24 cellular contexts compared by ENCODE assay signal in genomic region chr21:39047046-39047445, GRCh38.
DNase-seq lines count a peak whose midpoint lies in the region; FAIRE-seq and TF ChIP-seq lines count a peak whose summit lies in the region.
"Had no signal": no experiment of that assay in that cellular context is flagged by ENCODE, and none has a peak within 500 bp of the region (broad histone marks: within the 10 kb centered on the region; RNA-seq: fewer than 3 reads in every experiment).

No MANE protein-coding gene starts in this region.

- POLR2A ChIA-PET in RWPE1 (lab: Yijun Ruan, JAX; ENCODE audit: low non-redundant PET): no interaction called here

- H2AFZ ChIP-seq in keratinocyte (ENCODE audit: control insufficient read depth, low read length): no peak overlapping the region
- H2AFZ ChIP-seq in trophoblast cell (ENCODE audit: insufficient read depth, low read length, poor library complexity): no peak overlapping the region
- H2AFZ ChIP-seq: GM23248, PC-9 had no signal

- H3K4me3 ChIP-seq in endodermal cell (ENCODE audit: low read length) (no peak overlapping the region), keratinocyte (ENCODE audit: control insufficient read depth in 2 of 3, extremely low read depth in 1 of 3, insufficient read depth in 2 of 3, low read depth in 1 of 3, low read length in 3 of 3) (no peak overlapping the region), spleen (no peak overlapping the region), kidney (ENCODE audit: low read length in 2 of 2) (no peak overlapping the region), trophoblast cell (ENCODE audit: low read depth, low read length) (no peak overlapping the region)
- H3K4me3 ChIP-seq: GM23248, HAP-1, PC-9 had no signal

- H3K18ac ChIP-seq in trophoblast cell (ENCODE audit: low read length): no peak overlapping the region

- H3K27ac Mint-ChIP-seq in endodermal cell: no peak overlapping the region
- H3K27ac Mint-ChIP-seq in T-helper 2 cell treated with Interferon-gamma antibody and Interleukin-4, amounts not matched to agents 5 μg/mL and 100 μg/mL, for 36 hours: no peak overlapping the region
- H3K27ac Mint-ChIP-seq: CD4-positive, CD25-positive, alpha-beta regulatory T cell had no signal

- WGBS in endodermal cell (ENCODE audit: insufficient coverage in 1 of 2, insufficient read length in 1 of 2), 2 experiments: 92 to 100% methylated on average over 1 to 2 of the region's 3 CpGs
- whole genome bisulfite sequencing in spleen, 5 donors: 89 to 94% (median 92%) methylated on average over 3 of the region's 3 CpGs
- no CpG with 5 or more reads among the region's 3 CpGs for WGBS in trophoblast cell (ENCODE audit: extremely low coverage, insufficient coverage, insufficient read length)

- no peak overlapping the region for H4K12ac ChIP-seq in trophoblast cell (ENCODE audit: low read depth, low read length)

- no peak for FAIRE-seq in keratinocyte (lab: Jason Lieb, UNC)
- FAIRE-seq in kidney (lab: Jason Lieb, UNC): no peak
- FAIRE-seq: GM19239, HTR-8/SVneo had no signal

- H3K9me3 ChIP-seq in endodermal cell (ENCODE audit: control insufficient read depth, low read length) (no peaks in the 10 kb centered on the region), keratinocyte (ENCODE audit: control insufficient read depth, low read depth, low read length) (no peaks in the 10 kb centered on the region), spleen (no peaks in the 10 kb centered on the region), kidney (ENCODE audit: control insufficient read depth in 1 of 2, low read length in 2 of 2) (no peaks in the 10 kb centered on the region), trophoblast cell (ENCODE audit: insufficient read depth, low read depth, low read length) (no peaks in the 10 kb centered on the region)
- H3K9me3 ChIP-seq: HAP-1 had no signal

- no peak for DNase-seq in RWPE1 (ENCODE audit: low spot score)
- DNase-seq in endodermal cell: peak; percentile 10
- no peak for DNase-seq in keratinocyte (ENCODE audit: low read depth, low spot score)
- DNase-seq in spleen: no peak
- DNase-seq in kidney: no peak
- no peak for DNase-seq in trophoblast cell
- no peak for DNase-seq in T-helper 2 cell treated with Interferon-gamma antibody and Interleukin-4, amounts not matched to agents 5 μg/mL and 100 μg/mL, for 36 hours (ENCODE audit: low spot score)
- DNase-seq: CD4-positive, CD25-positive, alpha-beta regulatory T cell; EL; GF-D8; GM23248; KG1; MV-4-11; NCI-H1105 treated with DMSO at 0.1 percent for 48 hours; NCI-H2029 treated with DMSO at 0.1 percent for 48 hours; NCI-H226; NCI-H510A treated with DMSO at 0.1 percent for 48 hours; NCI-H748 treated with DMSO at 0.1 percent for 48 hours; PC-9; RPMI8226; SIG-M5 had no signal

- no peak overlapping the region for H3K4me3 Mint-ChIP-seq in endodermal cell
- H3K4me3 Mint-ChIP-seq in T-helper 2 cell treated with Interferon-gamma antibody and Interleukin-4, amounts not matched to agents 5 μg/mL and 100 μg/mL, for 36 hours: no peak overlapping the region
- H3K4me3 Mint-ChIP-seq: CD4-positive, CD25-positive, alpha-beta regulatory T cell had no signal

- H2BK5ac ChIP-seq in trophoblast cell (ENCODE audit: low read depth, low read length, poor library complexity): no peak overlapping the region

- H3K9me1 ChIP-seq in keratinocyte (ENCODE audit: control insufficient read depth, extremely low read depth, insufficient read depth, low read length): no peaks in the 10 kb centered on the region

- no peak overlapping the region for H3K23ac ChIP-seq in trophoblast cell (ENCODE audit: low read length)

- intact Hi-C loops in spleen (cut with DNase I; ENCODE audit: low total_unique reads) (no loop called here), kidney (cut with DNase I) (no loop called here)

- no peaks in the 10 kb centered on the region for H3K36me3 Mint-ChIP-seq in endodermal cell (ENCODE audit: low read depth)
- no peaks in the 10 kb centered on the region for H3K36me3 Mint-ChIP-seq in T-helper 2 cell treated with Interferon-gamma antibody and Interleukin-4, amounts not matched to agents 5 μg/mL and 100 μg/mL, for 36 hours (ENCODE audit: low read depth)
- H3K36me3 Mint-ChIP-seq: CD4-positive, CD25-positive, alpha-beta regulatory T cell had no signal

- no peaks in the 10 kb centered on the region for H4K20me1 ChIP-seq in keratinocyte (ENCODE audit: control insufficient read depth, extremely low read depth, insufficient read depth, low read length)

- TF ChIP-seq CTCF in RWPE1 (conservative IDR thresholded peaks at IDR 0.05; ENCODE audit: low read depth) (no peak), endodermal cell (conservative IDR thresholded peaks at IDR 0.05) (no peak), keratinocyte (optimal IDR thresholded peaks at IDR 0.05 in 1 of 3, IDR thresholded peaks at IDR 0.05 in 1 of 3, conservative IDR thresholded peaks at IDR 0.05 in 1 of 3; ENCODE audit: extremely low read depth in 1 of 3, insufficient read depth in 2 of 3, low read length in 3 of 3) (no peak), spleen (IDR thresholded peaks at IDR 0.05 in 8 of 11, conservative IDR thresholded peaks at IDR 0.05 in 3 of 11) (no peak), kidney (IDR thresholded peaks at IDR 0.05; ENCODE audit: borderline replicate concordance, extremely low read depth, insufficient read depth) (no peak)

- H3K79me2 ChIP-seq in keratinocyte (ENCODE audit: control insufficient read depth, insufficient read depth, low read length): no peaks in the 10 kb centered on the region
- no peaks in the 10 kb centered on the region for H3K79me2 ChIP-seq in trophoblast cell (ENCODE audit: control insufficient read depth, insufficient read depth, low read length, poor library complexity)

- peaks cover 8% of the 10 kb centered on the region for H3K4me1 Mint-ChIP-seq in endodermal cell
- H3K4me1 Mint-ChIP-seq in T-helper 2 cell treated with Interferon-gamma antibody and Interleukin-4, amounts not matched to agents 5 μg/mL and 100 μg/mL, for 36 hours (ENCODE audit: low read depth): no peaks in the 10 kb centered on the region
- H3K4me1 Mint-ChIP-seq: CD4-positive, CD25-positive, alpha-beta regulatory T cell had no signal

- H3K27ac ChIP-seq in RWPE1 (peak overlapping the region; percentile 67), endodermal cell (ENCODE audit: low read depth, low read length) (no peak overlapping the region), keratinocyte (ENCODE audit: control insufficient read depth, insufficient read depth, low read length) (peak overlapping the region; percentile 98), spleen (peak overlapping the region in 7 of 8 donors; percentile 42 to 79 (median 63)), kidney (ENCODE audit: low read depth in 2 of 2, low read length in 2 of 2) (no peak overlapping the region), trophoblast cell (ENCODE audit: low read depth, low read length) (no peak overlapping the region)
- H3K27ac ChIP-seq: GM23248 had no signal

- H3K9me3 Mint-ChIP-seq in endodermal cell: no peaks in the 10 kb centered on the region
- no peaks in the 10 kb centered on the region for H3K9me3 Mint-ChIP-seq in T-helper 2 cell treated with Interferon-gamma antibody and Interleukin-4, amounts not matched to agents 5 μg/mL and 100 μg/mL, for 36 hours
- H3K9me3 Mint-ChIP-seq: CD4-positive, CD25-positive, alpha-beta regulatory T cell had no signal

- H3K9ac ChIP-seq in endodermal cell (ENCODE audit: extremely low read depth, low read length, poor library complexity, severe bottlenecking) (no peak overlapping the region), keratinocyte (ENCODE audit: control insufficient read depth, extremely low read depth, insufficient read depth, low read length) (peak overlapping the region; percentile 73), kidney (ENCODE audit: low read length in 2 of 2) (no peak overlapping the region), trophoblast cell (ENCODE audit: low read length) (no peak overlapping the region)
- H3K9ac ChIP-seq: GM23248 had no signal

- H3K4me1 ChIP-seq in endodermal cell (ENCODE audit: control insufficient read depth, insufficient read depth, low read length): peaks cover 9% of the 10 kb centered on the region
- H3K4me1 ChIP-seq in keratinocyte (ENCODE audit: control insufficient read depth, extremely low read depth, insufficient read depth, low read length): peaks cover 49% of the 10 kb centered on the region
- peaks cover 0 to 10% (median 0%) of the 10 kb centered on the region in 6 donors for H3K4me1 ChIP-seq in spleen
- H3K4me1 ChIP-seq in kidney (ENCODE audit: control insufficient read depth in 1 of 2, insufficient read depth in 1 of 2, low read depth in 1 of 2, low read length in 2 of 2): peaks cover 0 to 2% of the 10 kb centered on the region in 2 donors
- H3K4me1 ChIP-seq in trophoblast cell (ENCODE audit: control insufficient read depth in 1 of 2, insufficient read depth in 2 of 2, low read length in 2 of 2): peaks cover 0 to 2% of the 10 kb centered on the region in 2 experiments
- H3K4me1 ChIP-seq: HAP-1 had no signal

- H2AK5ac ChIP-seq in trophoblast cell (ENCODE audit: low read length): no peak overlapping the region

- H2BK120ac ChIP-seq in trophoblast cell (ENCODE audit: insufficient read depth, low read length, poor library complexity): no peak overlapping the region

- CTCF ChIA-PET in RWPE1 (lab: Yijun Ruan, JAX): no interaction called here

- H4K8ac ChIP-seq in trophoblast cell (ENCODE audit: low read depth, low read length): no peak overlapping the region

- H2BK12ac ChIP-seq in trophoblast cell (ENCODE audit: low read length): no peak overlapping the region

- no peaks in the 10 kb centered on the region for H3K27me3 Mint-ChIP-seq in endodermal cell (ENCODE audit: insufficient read depth)
- H3K27me3 Mint-ChIP-seq in T-helper 2 cell treated with Interferon-gamma antibody and Interleukin-4, amounts not matched to agents 5 μg/mL and 100 μg/mL, for 36 hours (ENCODE audit: low read depth): no peaks in the 10 kb centered on the region

- H3K4me2 ChIP-seq in keratinocyte (ENCODE audit: control insufficient read depth, extremely low read depth, insufficient read depth, low read depth, low read length) (peak overlapping the region; percentile 86), trophoblast cell (ENCODE audit: low read length) (no peak overlapping the region)
- H3K4me2 ChIP-seq: PC-9 had no signal

- H3K4ac ChIP-seq in trophoblast cell (ENCODE audit: low read depth, low read length): no peak overlapping the region

- no peak overlapping the region for H3K14ac ChIP-seq in trophoblast cell (ENCODE audit: low read length)

- no peaks in the 10 kb centered on the region for H3K79me1 ChIP-seq in trophoblast cell (ENCODE audit: low read length)

- H3K27me3 ChIP-seq in endodermal cell (ENCODE audit: control insufficient read depth, insufficient read depth, low read length, poor library complexity, severe bottlenecking) (no peaks in the 10 kb centered on the region), keratinocyte (ENCODE audit: control insufficient read depth, extremely low read depth, insufficient read depth, low read length) (no peaks in the 10 kb centered on the region), spleen (replicated peaks in 1 of 7) (no peaks in the 10 kb centered on the region), trophoblast cell (ENCODE audit: insufficient read depth, low read length) (no peaks in the 10 kb centered on the region)

- H3K36me3 ChIP-seq in endodermal cell (ENCODE audit: control insufficient read depth, insufficient read depth, low read length) (no peaks in the 10 kb centered on the region), keratinocyte (ENCODE audit: control insufficient read depth in 2 of 2, extremely low read depth in 1 of 2, insufficient read depth in 2 of 2, low read length in 2 of 2) (no peaks in the 10 kb centered on the region), spleen (no peaks in the 10 kb centered on the region), kidney (ENCODE audit: control insufficient read depth in 1 of 2, insufficient read depth in 2 of 2, low read length in 2 of 2) (no peaks in the 10 kb centered on the region), trophoblast cell (ENCODE audit: control insufficient read depth in 1 of 2, insufficient read depth in 2 of 2, low read length in 2 of 2) (no peaks in the 10 kb centered on the region)
- H3K36me3 ChIP-seq: HAP-1 had no signal

- dilution Hi-C loops in keratinocyte (cut with MboI; ENCODE audit: extremely low pct_ligation_motif_present, low sequenced_read_pairs): no loop called here

- H4K91ac ChIP-seq in trophoblast cell (ENCODE audit: low read depth, low read length): no peak overlapping the region

- TF ChIP-seq POLR2A in spleen (IDR thresholded peaks at IDR 0.05): no peak

Comparison
In these comparisons a context has a peak if more than half of its experiments do, and no peak if none do; other contexts are left out.
1. H3K27ac ChIP-seq: peak in RWPE1 (single experiment), keratinocyte (single experiment) and spleen (7 of 8); none in endodermal cell (single experiment), kidney (0 of 2) and trophoblast cell (single experiment).